Comparison of ENCODE assay signal across 8 cellular contexts in genomic region chr12:15910864-15911696, GRCh38. TPM values are rescaled to one million over a fixed set of nuclear protein-coding genes. Genes with fewer than 3 reads are reported as not detected.
A peak's percentile ranks its signal among the peaks of the same experiment; 100 is the strongest.
DNase-seq lines count a peak whose midpoint lies in the region; ATAC-seq and TF ChIP-seq lines count a peak whose summit lies in the region.

DERA (plus strand) TSS chr12:15911332; CDS start chr12:15911384, 52 bp downstream.

- TF ChIP-seq CTCF in HFF-Myc (IDR thresholded peaks at IDR 0.05; ENCODE audit: low read depth, low read length, missing control alignments) (no peak), heart left ventricle (IDR thresholded peaks at IDR 0.05) (peak in 5 of 12 donors; percentile 10 to 36 (median 15)), upper lobe of right lung (IDR thresholded peaks at IDR 0.05) (no peak)

- peak; percentile 94 to 100 (median 99) for ATAC-seq in heart left ventricle
- peak; percentile 100 for ATAC-seq in upper lobe of right lung

- no peaks in the 10 kb centered on the region for H3K9me3 ChIP-seq in adipocyte (ENCODE audit: control insufficient read depth, low read length)
- no peaks in the 10 kb centered on the region for H3K9me3 ChIP-seq in heart left ventricle
- no peaks in the 10 kb centered on the region for H3K9me3 ChIP-seq in upper lobe of right lung

- H3K4me1 ChIP-seq in adipocyte (ENCODE audit: control insufficient read depth, insufficient read depth, low read length) (peaks cover 11% of the 10 kb centered on the region), heart left ventricle (peaks cover 0 to 22% (median 7%) of the 10 kb centered on the region in 12 donors), upper lobe of right lung (peaks cover 4% of the 10 kb centered on the region)

- H3K27ac ChIP-seq in heart left ventricle (peak within 1 kb of the TSS; percentile 62 to 96 (median 90)), upper lobe of right lung (peak within 1 kb of the TSS; percentile 95)

- H3K4me3 ChIP-seq in HFF-Myc (replicated peaks; ENCODE audit: low read depth, low read length) (peak within 1 kb of the TSS; percentile 67), adipocyte (ENCODE audit: low read length) (peak within 1 kb of the TSS; percentile 87), heart left ventricle (peak within 1 kb of the TSS; percentile 65 to 85 (median 80)), upper lobe of right lung (peak within 1 kb of the TSS; percentile 81)

- peak; percentile 53 for TF ChIP-seq POLR2A in GM10847 (IDR thresholded peaks at IDR 0.05; ENCODE audit: extremely low read depth, insufficient read length)
- TF ChIP-seq POLR2A in heart left ventricle (IDR thresholded peaks at IDR 0.05): peak in 1 of 2 donors; percentile 91

- intact Hi-C loops in heart left ventricle (cut with DNase I) (loop anchor here in 1 of 10 donors (2.0 kb wide), 1 partner anchor 68 kb away; no protein-coding TSS in a partner anchor), posterior vena cava (cut with DNase I) (no loop called here), upper lobe of right lung (cut with DNase I) (no loop called here)

- H3K36me3 ChIP-seq in adipocyte (ENCODE audit: control insufficient read depth, insufficient read depth, low read length, severe bottlenecking) (peaks cover 15% of the 10 kb centered on the region), heart left ventricle (peaks cover 0 to 18% (median 13%) of the 10 kb centered on the region in 9 donors), upper lobe of right lung (peaks cover 11% of the 10 kb centered on the region)

- peak within 1 kb of the TSS; percentile 93 for H3K9ac ChIP-seq in adipocyte (ENCODE audit: low read length)

- no peaks in the 10 kb centered on the region for H3K27me3 ChIP-seq in adipocyte (replicated peaks; ENCODE audit: control insufficient read depth, insufficient read depth, low read length)
- no peaks in the 10 kb centered on the region for H3K27me3 ChIP-seq in heart left ventricle
- no peaks in the 10 kb centered on the region for H3K27me3 ChIP-seq in upper lobe of right lung

- no peak for DNase-seq in HFF-Myc (ENCODE audit: extremely low read depth, low read depth)
- DNase-seq in MV-4-11 (lab: John Stamatoyannopoulos, UW): peak; percentile 53
- DNase-seq in SW480 (ENCODE audit: low spot score): peak; percentile 82
- peak; percentile 91 for DNase-seq in adipocyte (ENCODE audit: low read depth)
- DNase-seq in heart left ventricle: peak; percentile 84 to 93 (median 87)
- peak; percentile 95 for DNase-seq in posterior vena cava (ENCODE audit: low spot score)
- DNase-seq in upper lobe of right lung: peak; percentile 93

- 0 to 1% (median 1%) methylated on average over 23 to 59 of the region's 59 CpGs for WGBS in heart left ventricle, 4 donors

RNA-seq across cellular contexts. Expression of gene DERA, which starts in this region (rescaled TPM):
- total RNA-seq in heart left ventricle (10 to 100 TPM; 21.4 to 44.3 (median 23.8) TPM), posterior vena cava (10 to 100 TPM; 20.1 to 23.6 TPM), upper lobe of right lung (36.6 TPM)
- 10 to 100 TPM; 19.0 to 30.6 TPM for polyA plus RNA-seq in heart left ventricle
